ENCODE assay signal across 28 cellular contexts in the genomic region with DNA sequence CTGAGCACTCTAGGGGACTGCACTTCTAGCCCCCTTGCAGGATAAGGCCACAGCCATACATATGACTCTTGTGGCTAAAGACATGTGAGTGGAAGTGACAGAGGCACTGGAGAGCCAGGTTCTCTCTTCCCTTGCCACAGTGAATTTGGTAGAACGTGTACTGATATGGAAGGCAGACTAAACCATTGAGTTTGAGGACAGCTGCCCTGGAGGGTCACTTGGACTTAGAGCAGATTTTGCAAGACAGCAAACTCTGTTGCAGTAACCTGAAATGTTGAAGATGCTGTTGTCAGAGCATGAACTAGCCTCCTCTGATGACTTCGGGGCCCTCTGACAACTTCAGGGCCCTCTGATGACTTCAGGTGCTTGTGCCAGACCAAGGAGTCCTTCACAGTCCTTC.
DNase-seq lines count a peak whose midpoint lies in the region; ATAC-seq and TF ChIP-seq lines count a peak whose summit lies in the region.
"Had no signal": no experiment of that assay in that cellular context is flagged by ENCODE, and none has a peak within 500 bp of the region (broad histone marks: within the 10 kb centered on the region; RNA-seq: fewer than 3 reads in every experiment).

No MANE protein-coding gene starts in this region.

- no peaks in the 10 kb centered on the region for H3K27me3 Mint-ChIP-seq in activated CD4-positive, alpha-beta T cell treated with anti-CD3 and anti-CD28 coated beads, Interleukin-2, amount 10 ng/mL, durations not matched to agents 7 days and 5 days
- no peaks in the 10 kb centered on the region for H3K27me3 Mint-ChIP-seq in CD8-positive, alpha-beta T cell (ENCODE audit: low read depth)
- no peaks in the 10 kb centered on the region for H3K27me3 Mint-ChIP-seq in naive thymus-derived CD4-positive, alpha-beta T cell
- H3K27me3 Mint-ChIP-seq: IgD-negative memory B cell, progenitor cell of endocrine pancreas had no signal

- H3K36me3 ChIP-seq in CD8-positive, alpha-beta T cell (ENCODE audit: insufficient read depth, low read length): no peaks in the 10 kb centered on the region
- H3K36me3 ChIP-seq in naive thymus-derived CD4-positive, alpha-beta T cell (ENCODE audit: control insufficient read depth in 2 of 3, insufficient read depth in 3 of 3, low read length in 3 of 3): no peaks in the 10 kb centered on the region
- H3K36me3 ChIP-seq: gastroesophageal sphincter, sigmoid colon, transverse colon had no signal

- no peak for ATAC-seq in CD8-positive, alpha-beta T cell
- ATAC-seq in activated naive CD4-positive, alpha-beta T cell treated with anti-CD3 and anti-CD28 coated beads, Interleukin-2, amount 50 U/mL, for 72 hours: peak in 1 of 2 donors; percentile 2
- ATAC-seq in naive thymus-derived CD4-positive, alpha-beta T cell: no peak
- ATAC-seq in GM19023 (IDR thresholded peaks at IDR 0.05; ENCODE audit: unreplicated experiment) (no peak), HG03045 (IDR thresholded peaks at IDR 0.05; ENCODE audit: unreplicated experiment) (no peak), HG03159 (IDR thresholded peaks at IDR 0.05; ENCODE audit: unreplicated experiment) (no peak)
- ATAC-seq: A549, gastroesophageal sphincter had no signal

- H3K27ac Mint-ChIP-seq in activated CD4-positive, alpha-beta T cell treated with anti-CD3 and anti-CD28 coated beads, Interleukin-2, amount 10 ng/mL, durations not matched to agents 7 days and 5 days: peak overlapping the region; percentile 94
- peak overlapping the region; percentile 85 for H3K27ac Mint-ChIP-seq in CD8-positive, alpha-beta T cell
- peak overlapping the region; percentile 97 to 98 for H3K27ac Mint-ChIP-seq in activated naive CD4-positive, alpha-beta T cell treated with anti-CD3 and anti-CD28 coated beads, Interleukin-2, amount 50 U/mL, for 72 hours
- H3K27ac Mint-ChIP-seq in naive thymus-derived CD4-positive, alpha-beta T cell: peak overlapping the region; percentile 86 to 97 (median 92)

- H3K4me3 Mint-ChIP-seq in activated CD4-positive, alpha-beta T cell treated with anti-CD3 and anti-CD28 coated beads, Interleukin-2, amount 10 ng/mL, durations not matched to agents 7 days and 5 days: peak overlapping the region; percentile 13
- peak overlapping the region; percentile 30 for H3K4me3 Mint-ChIP-seq in CD8-positive, alpha-beta T cell
- H3K4me3 Mint-ChIP-seq in naive thymus-derived CD4-positive, alpha-beta T cell: peak overlapping the region; percentile 55 to 87 (median 73)
- H3K4me3 Mint-ChIP-seq: IgD-negative memory B cell had no signal

- no peak for DNase-seq in activated CD4-positive, alpha-beta T cell treated with anti-CD3 and anti-CD28 coated beads, Interleukin-2, amount 10 ng/mL, durations not matched to agents 7 days and 5 days
- DNase-seq in activated CD4-positive, alpha-beta T cell treated with anti-CD3 and anti-CD28 coated beads for 4 hours: no peak
- DNase-seq in CD8-positive, alpha-beta T cell: no peak
- DNase-seq in activated naive CD4-positive, alpha-beta T cell treated with anti-CD3 and anti-CD28 coated beads, Interleukin-2, amount 50 U/mL, for 72 hours (ENCODE audit: low spot score in 2 of 2): no peak
- DNase-seq in naive thymus-derived CD4-positive, alpha-beta T cell: peak in 1 of 9 donors; percentile 14
- DNase-seq: activated CD4-positive, alpha-beta T cell treated with anti-CD3 and anti-CD28 coated beads for 48 hours; AML-193; central memory CD4-positive, alpha-beta T cell; GOT3; hypothalamus; immature natural killer cell; mesenchymal stem cell; NCI-H1048; NCI-H1694; NCI-H2171; NCI-H510A; sigmoid colon; stimulated activated CD4-positive, alpha-beta T cell treated with anti-CD3 and anti-CD28 coated beads, Interleukin-4, amount 100 ng/mL, for 24 hours; stimulated activated naive CD4-positive, alpha-beta T cell treated with Interleukin-2 at 50 U/mL for 16 hours; transverse colon had no signal

- H3K4me1 Mint-ChIP-seq in activated CD4-positive, alpha-beta T cell treated with anti-CD3 and anti-CD28 coated beads, Interleukin-2, amount 10 ng/mL, durations not matched to agents 7 days and 5 days: peaks cover 71% of the 10 kb centered on the region
- H3K4me1 Mint-ChIP-seq in CD8-positive, alpha-beta T cell (ENCODE audit: low read depth): peaks cover 66% of the 10 kb centered on the region
- H3K4me1 Mint-ChIP-seq in naive thymus-derived CD4-positive, alpha-beta T cell: peaks cover 49 to 97% (median 89%) of the 10 kb centered on the region in 7 donors

- CTCF ChIA-PET in activated CD4-positive, alpha-beta T cell treated with anti-CD3 and anti-CD28 coated beads, Interleukin-2, amount 10 ng/mL, durations not matched to agents 7 days and 5 days (lab: Charles Lee): interaction anchor here (0.9 to 1.7 kb wide), 9 partner anchors 9 to 164 kb away, joined by 3 to 4 read pairs (median 3); no protein-coding TSS in a partner anchor
- CTCF ChIA-PET in CD8-positive, alpha-beta T cell (lab: Charles Lee): interaction anchor here (1.1 kb wide), 1 partner anchor 9 kb away, joined by 5 read pairs; no protein-coding TSS in a partner anchor
- CTCF ChIA-PET in naive thymus-derived CD4-positive, alpha-beta T cell (lab: Charles Lee): interaction anchor here (2.0 kb wide), 1 partner anchor 9 kb away, joined by 14 read pairs; no protein-coding TSS in a partner anchor

- H3K4me3 ChIP-seq in CD8-positive, alpha-beta T cell (ENCODE audit: low read depth, low read length): no peak overlapping the region
- peak overlapping the region; percentile 2 for H3K4me3 ChIP-seq in naive thymus-derived CD4-positive, alpha-beta T cell (ENCODE audit: low read length)
- H3K4me3 ChIP-seq: A549, gastroesophageal sphincter, sigmoid colon, transverse colon had no signal

- peaks cover 3% of the 10 kb centered on the region for H3K9me3 Mint-ChIP-seq in activated CD4-positive, alpha-beta T cell treated with anti-CD3 and anti-CD28 coated beads, Interleukin-2, amount 10 ng/mL, durations not matched to agents 7 days and 5 days
- H3K9me3 Mint-ChIP-seq in CD8-positive, alpha-beta T cell: no peaks in the 10 kb centered on the region
- peaks cover 9 to 10% of the 10 kb centered on the region in 2 donors for H3K9me3 Mint-ChIP-seq in activated naive CD4-positive, alpha-beta T cell treated with anti-CD3 and anti-CD28 coated beads, Interleukin-2, amount 50 U/mL, for 72 hours
- peaks cover 0 to 8% (median 0%) of the 10 kb centered on the region in 11 donors for H3K9me3 Mint-ChIP-seq in naive thymus-derived CD4-positive, alpha-beta T cell
- H3K9me3 Mint-ChIP-seq: IgD-negative memory B cell, immature natural killer cell had no signal

- POLR2A ChIA-PET in activated CD4-positive, alpha-beta T cell treated with anti-CD3 and anti-CD28 coated beads, Interleukin-2, amount 10 ng/mL, durations not matched to agents 7 days and 5 days (lab: Charles Lee): no interaction called here
- POLR2A ChIA-PET in CD8-positive, alpha-beta T cell (lab: Charles Lee): no interaction called here
- POLR2A ChIA-PET in naive thymus-derived CD4-positive, alpha-beta T cell (lab: Charles Lee): interaction anchor here (1.0 to 1.4 kb wide), 2 partner anchors 9 to 86 kb away, joined by 5 to 7 read pairs; partner anchors contain the start of gene ELMO1

- H3K4me1 ChIP-seq in CD8-positive, alpha-beta T cell (ENCODE audit: insufficient read depth, low read length): peaks cover 46% of the 10 kb centered on the region
- peaks cover 15 to 60% of the 10 kb centered on the region in 2 donors for H3K4me1 ChIP-seq in naive thymus-derived CD4-positive, alpha-beta T cell (ENCODE audit: control insufficient read depth in 2 of 2, insufficient read depth in 2 of 2, low read length in 2 of 2)
- H3K4me1 ChIP-seq: sigmoid colon, transverse colon had no signal

- TF ChIP-seq CTCF in CD8-positive, alpha-beta T cell (IDR thresholded peaks at IDR 0.05): no peak

- H3K9me3 ChIP-seq in CD8-positive, alpha-beta T cell (ENCODE audit: low read length): no peaks in the 10 kb centered on the region
- no peaks in the 10 kb centered on the region for H3K9me3 ChIP-seq in naive thymus-derived CD4-positive, alpha-beta T cell (ENCODE audit: control insufficient read depth in 2 of 3, low read length in 3 of 3)
- H3K9me3 ChIP-seq: A549, gastroesophageal sphincter, sigmoid colon, transverse colon had no signal

- H3K27me3 ChIP-seq in CD8-positive, alpha-beta T cell (ENCODE audit: insufficient read depth, low read length): no peaks in the 10 kb centered on the region
- H3K27me3 ChIP-seq in naive thymus-derived CD4-positive, alpha-beta T cell (ENCODE audit: control insufficient read depth in 2 of 2, insufficient read depth in 2 of 2, low read length in 2 of 2): no peaks in the 10 kb centered on the region
- H3K27me3 ChIP-seq: sigmoid colon, transverse colon had no signal

- H3K36me3 Mint-ChIP-seq in activated CD4-positive, alpha-beta T cell treated with anti-CD3 and anti-CD28 coated beads, Interleukin-2, amount 10 ng/mL, durations not matched to agents 7 days and 5 days (ENCODE audit: low read depth): peaks cover 29% of the 10 kb centered on the region
- no peaks in the 10 kb centered on the region for H3K36me3 Mint-ChIP-seq in CD8-positive, alpha-beta T cell
- peaks cover 4 to 19% of the 10 kb centered on the region in 2 donors for H3K36me3 Mint-ChIP-seq in activated naive CD4-positive, alpha-beta T cell treated with anti-CD3 and anti-CD28 coated beads, Interleukin-2, amount 50 U/mL, for 72 hours
- peaks cover 0 to 13% (median 0%) of the 10 kb centered on the region in 5 donors for H3K36me3 Mint-ChIP-seq in naive thymus-derived CD4-positive, alpha-beta T cell
- H3K36me3 Mint-ChIP-seq: IgD-negative memory B cell had no signal

- intact Hi-C loops in CD8-positive, alpha-beta T cell (cut with DNase I, micrococcal nuclease): no loop called here
- intact Hi-C loops in naive thymus-derived CD4-positive, alpha-beta T cell (cut with micrococcal nuclease): loop anchor here (1.0 to 2.0 kb wide), 2 partner anchors 10 to 46 kb away; no protein-coding TSS in a partner anchor

- no peak overlapping the region for H3K27ac ChIP-seq in CD8-positive, alpha-beta T cell (ENCODE audit: low read depth, low read length)
- H3K27ac ChIP-seq in naive thymus-derived CD4-positive, alpha-beta T cell (ENCODE audit: low read depth, low read length): peak overlapping the region; percentile 63
- H3K27ac ChIP-seq: A549, gastroesophageal sphincter, RWPE1, sigmoid colon, transverse colon had no signal

Comparison
In these comparisons a context has a peak if more than half of its experiments do, and no peak if none do; other contexts are left out.
1. H3K4me3 Mint-ChIP-seq: peak in every context shown above with its lines; median percentile 73 in naive thymus-derived CD4-positive, alpha-beta T cell; 30 in CD8-positive, alpha-beta T cell; 13 in activated CD4-positive, alpha-beta T cell treated with anti-CD3 and anti-CD28 coated beads, Interleukin-2, amount 10 ng/mL, durations not matched to agents 7 days and 5 days.
2. intact Hi-C loops: an anchor here in naive thymus-derived CD4-positive, alpha-beta T cell (1.0 to 2.0 kb wide); none called in CD8-positive, alpha-beta T cell.